21 cellular contexts compared by ENCODE assay signal in the genomic region with DNA sequence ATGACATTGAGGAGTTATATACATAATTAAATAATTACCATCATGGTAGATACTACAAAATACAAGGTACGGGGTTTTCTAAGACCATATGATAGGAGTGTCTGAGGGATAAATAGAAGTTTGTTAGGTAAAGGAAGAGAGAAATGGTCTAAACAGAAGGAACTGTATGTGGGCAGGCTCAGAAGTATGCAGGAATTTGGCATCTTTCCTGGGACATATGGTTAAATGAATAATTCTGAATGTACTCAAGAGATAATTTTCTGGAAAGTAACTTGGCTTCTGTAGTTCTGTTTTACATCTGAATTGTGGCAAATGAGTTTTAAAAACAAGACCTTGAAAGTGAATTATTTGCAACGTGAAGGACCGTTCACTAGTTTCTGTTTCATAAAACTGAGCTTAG. TPM values are rescaled to one million over a fixed set of nuclear protein-coding genes. Genes with fewer than 3 reads are reported as not detected.
DNase-seq lines count a peak whose midpoint lies in the region; ATAC-seq and TF ChIP-seq lines count a peak whose summit lies in the region.
"Had no signal": no experiment of that assay in that cellular context is flagged by ENCODE, and none has a peak within 500 bp of the region (broad histone marks: within the 10 kb centered on the region; RNA-seq: fewer than 3 reads in every experiment).

No MANE protein-coding gene starts in this region.

- no peaks in the 10 kb centered on the region for H3K27me3 ChIP-seq in left ventricle myocardium inferior (ENCODE audit: low read depth)
- H3K27me3 ChIP-seq in mesenchymal stem cell (ENCODE audit: control insufficient read depth in 1 of 2, insufficient read depth in 1 of 2, low read length in 2 of 2): no peaks in the 10 kb centered on the region
- no peaks in the 10 kb centered on the region for H3K27me3 ChIP-seq in upper lobe of right lung

- no peak for ATAC-seq in left cardiac atrium
- ATAC-seq in upper lobe of right lung: no peak
- ATAC-seq: activated naive CD8-positive, alpha-beta T cell treated with anti-CD3 and anti-CD28 coated beads, Interleukin-2, amount 50 U/mL, for 24 hours; activated T-helper 17 cell treated with anti-CD3 and anti-CD28 coated beads, Interleukin-2, amount 50 U/mL, for 72 hours; stimulated activated naive CD8-positive, alpha-beta T cell treated with anti-CD3 and anti-CD28 coated beads, Interleukin-15, Interleukin-2, amounts not matched to agents 100 U/mL and 50 U/mL, for 24 hours had no signal

- no peak overlapping the region for H3K4ac ChIP-seq in mesenchymal stem cell (ENCODE audit: low read depth in 1 of 2, low read length in 2 of 2)

- H3K23ac ChIP-seq in mesenchymal stem cell (ENCODE audit: low read length in 2 of 2): no peak overlapping the region

- H4K8ac ChIP-seq in mesenchymal stem cell (ENCODE audit: low read length): no peak overlapping the region

- no peaks in the 10 kb centered on the region for H3K27me3 Mint-ChIP-seq in chondrocyte (ENCODE audit: low read depth)

- H3K14ac ChIP-seq in mesenchymal stem cell (ENCODE audit: low read length in 2 of 2): no peak overlapping the region

- H2AK5ac ChIP-seq in mesenchymal stem cell (ENCODE audit: low read length, severe bottlenecking): no peak overlapping the region

- peaks cover 77% of the 10 kb centered on the region for H3K4me1 ChIP-seq in left ventricle myocardium inferior
- no peaks in the 10 kb centered on the region for H3K4me1 ChIP-seq in mesenchymal stem cell (ENCODE audit: control insufficient read depth, insufficient read depth, low read depth, low read length)
- H3K4me1 ChIP-seq in upper lobe of right lung: peaks cover 75% of the 10 kb centered on the region

- peaks cover 96% of the 10 kb centered on the region for H3K4me1 Mint-ChIP-seq in chondrocyte (ENCODE audit: low read depth)
- H3K4me1 Mint-ChIP-seq: activated T-helper 17 cell treated with anti-CD3 and anti-CD28 coated beads, Interleukin-2, amount 50 U/mL, for 72 hours had no signal

- H2BK12ac ChIP-seq in mesenchymal stem cell (ENCODE audit: low read length in 2 of 2): no peak overlapping the region

- H3K36me3 ChIP-seq in left ventricle myocardium inferior (peaks cover 12% of the 10 kb centered on the region), mesenchymal stem cell (ENCODE audit: control insufficient read depth in 1 of 2, insufficient read depth in 2 of 2, low read depth in 1 of 2, low read length in 2 of 2) (peaks cover 31 to 37% of the 10 kb centered on the region in 2 experiments), upper lobe of right lung (peaks cover 5% of the 10 kb centered on the region)

- no peak overlapping the region for H2AFZ ChIP-seq in mesenchymal stem cell (ENCODE audit: low read depth, low read length)

- intact Hi-C loops in left ventricle myocardium inferior (cut with micrococcal nuclease): no loop called here
- intact Hi-C loops in left cardiac atrium (cut with DNase I): no loop called here
- intact Hi-C loops in upper lobe of right lung (cut with DNase I): no loop called here

- H3K4me3 Mint-ChIP-seq in chondrocyte (ENCODE audit: unreplicated experiment): peak overlapping the region; percentile 7
- H3K4me3 Mint-ChIP-seq: activated naive CD8-positive, alpha-beta T cell treated with anti-CD3 and anti-CD28 coated beads, Interleukin-2, amount 50 U/mL, for 24 hours; activated T-helper 17 cell treated with anti-CD3 and anti-CD28 coated beads, Interleukin-2, amount 50 U/mL, for 72 hours; IgD-negative memory B cell; nephron progenitor cell; T-helper 2 cell treated with Interferon-gamma antibody and Interleukin-4, amounts not matched to agents 5 μg/mL and 100 μg/mL, for 36 hours had no signal

- WGBS in mesenchymal stem cell: 86% methylated on average over 1 of the region's 3 CpGs

- peak overlapping the region; percentile 91 for H3K27ac Mint-ChIP-seq in chondrocyte (ENCODE audit: unreplicated experiment)
- H3K27ac Mint-ChIP-seq: activated naive CD8-positive, alpha-beta T cell treated with anti-CD3 and anti-CD28 coated beads, Interleukin-2, amount 50 U/mL, for 24 hours; activated T-helper 17 cell treated with anti-CD3 and anti-CD28 coated beads, Interleukin-2, amount 50 U/mL, for 72 hours; IgD-negative memory B cell; nephron progenitor cell; T-helper 2 cell treated with Interferon-gamma antibody and Interleukin-4, amounts not matched to agents 5 μg/mL and 100 μg/mL, for 36 hours had no signal

- H4K91ac ChIP-seq in mesenchymal stem cell (ENCODE audit: low read length): no peak overlapping the region

- H2BK15ac ChIP-seq in mesenchymal stem cell (ENCODE audit: low read depth, poor library complexity, severe bottlenecking): no peak overlapping the region

- H3K4me2 ChIP-seq in mesenchymal stem cell (ENCODE audit: low read length, poor library complexity, severe bottlenecking): no peak overlapping the region

- H3K9ac ChIP-seq in mesenchymal stem cell (ENCODE audit: low read length): peak overlapping the region; percentile 36

- H2BK120ac ChIP-seq in mesenchymal stem cell (ENCODE audit: low read depth, low read length): no peak overlapping the region

- no peaks in the 10 kb centered on the region for H3K9me3 ChIP-seq in left ventricle myocardium inferior (replicated peaks)
- no peaks in the 10 kb centered on the region for H3K9me3 ChIP-seq in mesenchymal stem cell (ENCODE audit: control insufficient read depth, low read length)
- no peaks in the 10 kb centered on the region for H3K9me3 ChIP-seq in upper lobe of right lung

- H3K36me3 Mint-ChIP-seq in chondrocyte (ENCODE audit: low read depth): peaks cover 57% of the 10 kb centered on the region

- DNase-seq in left ventricle myocardium inferior (no peak), left cardiac atrium (no peak), chondrocyte (ENCODE audit: low spot score) (no peak), mesenchymal stem cell (no peak), upper lobe of right lung (no peak), NOMO-1 (lab: John Stamatoyannopoulos, UW; ENCODE audit: unreplicated experiment in 2 of 2) (no peak), hepatic stellate cell (ENCODE audit: low spot score) (no peak), HT-29 (ENCODE audit: low spot score) (no peak)
- DNase-seq: 8988T; activated naive CD8-positive, alpha-beta T cell treated with anti-CD3 and anti-CD28 coated beads, Interleukin-2, amount 50 U/mL, for 24 hours; DMS79 treated with DMSO at 0.1 percent for 48 hours; MV-4-11; NCI-H1930; nephron progenitor cell; SIG-M5; stimulated activated CD4-positive, alpha-beta T cell treated with anti-CD3 and anti-CD28 coated beads, Interleukin-15, amount 100 ng/mL, for 24 hours; stimulated activated naive CD8-positive, alpha-beta T cell treated with anti-CD3 and anti-CD28 coated beads, Interleukin-15, Interleukin-2, amounts not matched to agents 100 U/mL and 50 U/mL, for 24 hours had no signal

- H3K4me3 ChIP-seq in left ventricle myocardium inferior (no peak overlapping the region), mesenchymal stem cell (ENCODE audit: insufficient read depth in 1 of 2, low read depth in 1 of 2, low read length in 2 of 2) (no peak overlapping the region), upper lobe of right lung (no peak overlapping the region)

- H3K18ac ChIP-seq in mesenchymal stem cell (ENCODE audit: low read depth in 1 of 2, low read length in 2 of 2): no peak overlapping the region

- H2BK5ac ChIP-seq in mesenchymal stem cell (ENCODE audit: low read depth, low read length, poor library complexity, severe bottlenecking): no peak overlapping the region

- H3K9me3 Mint-ChIP-seq in chondrocyte (ENCODE audit: low read depth): peaks cover 4% of the 10 kb centered on the region
- H3K9me3 Mint-ChIP-seq: activated naive CD8-positive, alpha-beta T cell treated with anti-CD3 and anti-CD28 coated beads, Interleukin-2, amount 50 U/mL, for 24 hours had no signal

- H3K27ac ChIP-seq in left ventricle myocardium inferior (replicated peaks) (peak overlapping the region; percentile 30), mesenchymal stem cell (ENCODE audit: low read length, poor library complexity, severe bottlenecking) (no peak overlapping the region), upper lobe of right lung (peak overlapping the region; percentile 9)
- H3K27ac ChIP-seq: C4-2B had no signal

- TF ChIP-seq CTCF in left ventricle myocardium inferior (IDR thresholded peaks at IDR 0.05; ENCODE audit: borderline replicate concordance) (no peak), chondrocyte (IDR thresholded peaks at IDR 0.05) (no peak), upper lobe of right lung (IDR thresholded peaks at IDR 0.05) (no peak)

- peaks cover 37% of the 10 kb centered on the region for H3K79me1 ChIP-seq in mesenchymal stem cell (replicated peaks; ENCODE audit: low read length, poor library complexity, severe bottlenecking)

RNA-seq across cellular contexts. Expression of a gene that starts 17.5 kb away (rescaled TPM):
- total RNA-seq in left ventricle myocardium inferior (72.9 TPM), left cardiac atrium (10 to 100 TPM; 52.9 to 63.7 TPM), chondrocyte (260 to 268 TPM (median 263 TPM) in 3 replicates), upper lobe of right lung (174 TPM)
- 22.4 TPM for polyA plus RNA-seq in mesenchymal stem cell (2013, experiment 1 of 2)
- 23.5 TPM for polyA plus RNA-seq in mesenchymal stem cell (2013, experiment 2 of 2)
- 4.8 and 7.5 TPM in 2 replicates for total RNA-seq in HT-29 (2014; rRNA removed; shearing (Covaris generic))
